In genomic region chr12:123479442-123480180, GRCh38 we compare ENCODE assay signal across 13 cellular contexts. TPM values are rescaled to one million over a fixed set of nuclear protein-coding genes. Genes with fewer than 3 reads are reported as not detected.
DNase-seq lines count a peak whose midpoint lies in the region; ATAC-seq and TF ChIP-seq lines count a peak whose summit lies in the region.
"Had no signal": no experiment of that assay in that cellular context is flagged by ENCODE, and none has a peak within 500 bp of the region (broad histone marks: within the 10 kb centered on the region; RNA-seq: fewer than 3 reads in every experiment).

No MANE protein-coding gene starts in this region.

- no peaks in the 10 kb centered on the region for H3K27me3 ChIP-seq in psoas muscle (ENCODE audit: insufficient read depth in 3 of 3, low read length in 2 of 3)
- H3K27me3 ChIP-seq: hepatocyte had no signal

- DNase-seq in Ammon's horn (ENCODE audit: low spot score) (peak; percentile 97), hippocampal formation (lab: John Stamatoyannopoulos, UW) (peak; percentile 95 to 96), psoas muscle (peak; percentile 40 to 68), COLO668 (lab: John Stamatoyannopoulos, UW; ENCODE audit: unreplicated experiment) (no peak)
- DNase-seq in central memory CD4-positive, alpha-beta T cell, result no peak
- DNase-seq in activated CD8-positive, alpha-beta memory T cell treated with anti-CD3 and anti-CD28 coated beads, Interleukin-2, amount 50 U/mL, for 4 hours, result no peak
- DNase-seq: activated naive CD4-positive, alpha-beta T cell treated with anti-CD3 and anti-CD28 coated beads, Interleukin-2, amount 50 U/mL, for 16 hours; effector CD8-positive, alpha-beta T cell; NCI-H524 treated with DMSO at 0.1 percent for 48 hours; stimulated activated naive CD8-positive, alpha-beta T cell treated with anti-CD3 and anti-CD28 coated beads, Interleukin-15, Interleukin-2, amounts not matched to agents 100 U/mL and 50 U/mL, for 24 hours had no signal

- H3K27ac ChIP-seq in angular gyrus (ENCODE audit: low read depth, low read length) (peak overlapping the region; percentile 100), psoas muscle (peak overlapping the region; percentile 97)
- H3K27ac ChIP-seq: hepatocyte had no signal

- ATAC-seq in psoas muscle, result peak; percentile 65 to 72 (median 67)
- ATAC-seq in GM21786 (IDR thresholded peaks at IDR 0.05; ENCODE audit: unreplicated experiment), result no peak
- ATAC-seq: stimulated activated naive CD8-positive, alpha-beta T cell treated with anti-CD3 and anti-CD28 coated beads, Interleukin-15, Interleukin-2, amounts not matched to agents 100 U/mL and 50 U/mL, for 24 hours had no signal

- no peak for TF ChIP-seq CTCF in psoas muscle (IDR thresholded peaks at IDR 0.05)

- peaks cover 41% of the 10 kb centered on the region for H3K4me1 ChIP-seq in psoas muscle

- intact Hi-C loops in psoas muscle (cut with DNase I), result loop anchor here (5.0 kb wide), 3 partner anchors 38 to 53 kb away; partner anchors contain the start of gene RILPL1 (in 1 of the 2)

- no peaks in the 10 kb centered on the region for H3K9me3 ChIP-seq in psoas muscle

- H3K36me3 ChIP-seq in psoas muscle (ENCODE audit: insufficient read depth in 1 of 2, low read depth in 1 of 2), result peaks cover 3 to 22% of the 10 kb centered on the region in 2 donors

- H3K4me3 ChIP-seq in psoas muscle, result peak overlapping the region; percentile 44
- H3K4me3 ChIP-seq: hepatocyte had no signal

- 40 to 65% (median 43%) methylated on average over 14 of the region's 14 CpGs for WGBS in psoas muscle, 3 donors

RNA-seq across cellular contexts. Expression of gene SNRNP35, which starts 21.7 kb away (rescaled TPM):
- 10 to 100 TPM; 19.8 to 35.1 (median 25.5) TPM for total RNA-seq in psoas muscle
- polyA plus RNA-seq in psoas muscle, result 10 to 100 TPM; 31.7 to 44.0 (median 42.6) TPM

RNA-seq across cellular contexts. Expression of gene RILPL2, which starts 43.1 kb away (rescaled TPM):
- 1 to 10 TPM in 3 of 4 donors, under 1 TPM in 1; 0.69 to 1.2 (median 1.1) TPM for total RNA-seq in psoas muscle
- 1 to 10 TPM; 1.1 to 1.6 (median 1.2) TPM for polyA plus RNA-seq in psoas muscle

RNA-seq across cellular contexts. Expression of gene RILPL1, which starts 53.9 kb away (rescaled TPM):
- 10 to 100 TPM; 43.7 to 73.7 (median 59.0) TPM for total RNA-seq in psoas muscle
- 10 to 100 TPM; 34.8 to 64.7 (median 46.7) TPM for polyA plus RNA-seq in psoas muscle

Comparison
In these comparisons a context has a peak if more than half of its experiments do, and no peak if none do; other contexts are left out.
1. DNase-seq: peak in Ammon's horn (single experiment), hippocampal formation (2 of 2) and psoas muscle (2 of 2); none in central memory CD4-positive, alpha-beta T cell (single experiment), COLO668 (single experiment) and activated CD8-positive, alpha-beta memory T cell treated with anti-CD3 and anti-CD28 coated beads, Interleukin-2, amount 50 U/mL, for 4 hours (single experiment).